In the genomic region with DNA sequence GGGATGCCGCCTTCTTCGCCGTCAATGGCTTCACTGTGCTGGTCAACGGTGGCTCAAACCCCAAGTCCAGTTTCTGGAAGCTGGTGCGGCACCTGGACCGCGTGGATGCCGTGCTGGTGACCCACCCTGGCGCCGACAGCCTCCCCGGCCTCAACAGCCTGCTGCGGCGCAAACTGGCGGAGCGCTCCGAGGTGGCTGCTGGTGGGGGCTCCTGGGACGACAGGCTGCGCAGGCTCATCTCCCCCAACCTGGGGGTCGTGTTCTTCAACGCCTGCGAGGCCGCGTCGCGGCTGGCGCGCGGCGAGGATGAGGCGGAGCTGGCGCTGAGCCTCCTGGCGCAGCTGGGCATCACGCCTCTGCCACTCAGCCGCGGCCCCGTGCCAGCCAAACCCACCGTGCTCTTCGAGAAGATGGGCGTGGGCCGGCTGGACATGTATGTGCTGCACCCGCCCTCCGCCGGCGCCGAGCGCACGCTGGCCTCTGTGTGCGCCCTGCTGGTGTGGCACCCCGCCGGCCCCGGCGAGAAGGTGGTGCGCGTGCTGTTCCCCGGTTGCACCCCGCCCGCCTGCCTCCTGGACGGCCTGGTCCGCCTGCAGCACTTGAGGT, we compare ENCODE assay signal across 32 cellular contexts. TPM values are rescaled to one million over a fixed set of nuclear protein-coding genes. Genes with fewer than 3 reads are reported as not detected.
"Had no signal": no experiment of that assay in that cellular context is flagged by ENCODE, and none has a peak within 500 bp of the region (broad histone marks: within the 10 kb centered on the region; RNA-seq: fewer than 3 reads in every experiment).

No MANE protein-coding gene starts in this region.

- ATAC-seq: foreskin keratinocyte; heart left ventricle; psoas muscle; stimulated activated naive B cell treated with anti-CD40 and anti-IgM and Interleukin-4, amounts not matched to agents 10 μg/mL and 1 μg/mL and 100 μg/mL, for 72 hours had no signal

- H3K27ac Mint-ChIP-seq: activated naive CD8-positive, alpha-beta T cell; immature natural killer cell; mesothelial cell of epicardium; nephron progenitor cell; stimulated activated naive B cell treated with anti-CD40 and anti-IgM and Interleukin-4, amounts not matched to agents 10 μg/mL and 1 μg/mL and 100 μg/mL, for 72 hours; T-helper 1 cell treated with Interleukin-12 subunit alpha and Interleukin-12 subunit beta and Interleukin-4 antibody, amounts not matched to agents 30 μg/mL and 1 μg/mL, for 36 hours had no signal

- H3K27me3 Mint-ChIP-seq: activated naive CD8-positive, alpha-beta T cell; brain; naive B cell; stimulated activated naive B cell treated with anti-CD40 and anti-IgM and Interleukin-4, amounts not matched to agents 10 μg/mL and 1 μg/mL and 100 μg/mL, for 72 hours had no signal

- H3K4me1 Mint-ChIP-seq: mesothelial cell of epicardium had no signal

- DNase-seq: activated CD4-positive, alpha-beta T cell treated with anti-CD3 and anti-CD28 coated beads for 4 hours; activated CD4-positive, alpha-beta T cell treated with anti-CD3 and anti-CD28 coated beads, Interleukin-2, amount 50 U/mL, for 48 hours; activated CD8-positive, alpha-beta memory T cell treated with anti-CD3 and anti-CD28 coated beads for 24 hours; activated effector memory CD4-positive, alpha-beta T cell treated with Interleukin-2 at 50 U/mL for 16 hours; activated naive CD4-positive, alpha-beta T cell treated with Interleukin-2 at 50 U/mL for 16 hours; cerebellar nuclear complex; foreskin keratinocyte; hypothalamus; immature natural killer cell; kidney; left colon; naive B cell; nephron progenitor cell; nucleus accumbens; psoas muscle; sigmoid colon; small intestine; stimulated activated CD4-positive, alpha-beta T cell treated with anti-CD3 and anti-CD28 coated beads, Interleukin-4, amount 100 ng/mL, for 24 hours; stimulated activated naive B cell treated with anti-CD40 and anti-IgM and Interleukin-4, amounts not matched to agents 10 μg/mL and 1 μg/mL and 100 μg/mL, for 72 hours; T-helper 9 cell had no signal

- H3K4me3 Mint-ChIP-seq: activated naive CD8-positive, alpha-beta T cell; brain; mesothelial cell of epicardium; naive B cell; nephron progenitor cell; stimulated activated naive B cell treated with anti-CD40 and anti-IgM and Interleukin-4, amounts not matched to agents 10 μg/mL and 1 μg/mL and 100 μg/mL, for 72 hours; T-helper 1 cell treated with Interleukin-12 subunit alpha and Interleukin-12 subunit beta and Interleukin-4 antibody, amounts not matched to agents 30 μg/mL and 1 μg/mL, for 36 hours had no signal

- H3K9me3 Mint-ChIP-seq: immature natural killer cell; naive B cell; stimulated activated naive B cell treated with anti-CD40 and anti-IgM and Interleukin-4, amounts not matched to agents 10 μg/mL and 1 μg/mL and 100 μg/mL, for 72 hours; T-helper 1 cell treated with Interleukin-12 subunit alpha and Interleukin-12 subunit beta and Interleukin-4 antibody, amounts not matched to agents 30 μg/mL and 1 μg/mL, for 36 hours had no signal

- H3K4me3 ChIP-seq: ascending aorta, cardiac muscle cell, coronary artery, esophagus muscularis mucosa, heart left ventricle, psoas muscle, sigmoid colon, tibial nerve had no signal

- H3K27ac ChIP-seq: ascending aorta, cardiac muscle cell, coronary artery, esophagus muscularis mucosa, foreskin keratinocyte, heart left ventricle, parathyroid adenoma, psoas muscle, sigmoid colon, tibial nerve, VCaP had no signal

RNA-seq across cellular contexts. Expression of gene FCHO1, which starts 25.0 kb away (rescaled TPM):
- total RNA-seq: ascending aorta had no signal
